ENCODE assay signal across 12 cellular contexts in genomic region chr20:48286571-48287551, GRCh38.
DNase-seq lines count a peak whose midpoint lies in the region; ATAC-seq and TF ChIP-seq lines count a peak whose summit lies in the region.
"Had no signal": no experiment of that assay in that cellular context is flagged by ENCODE, and none has a peak within 500 bp of the region (broad histone marks: within the 10 kb centered on the region; RNA-seq: fewer than 3 reads in every experiment).

No MANE protein-coding gene starts in this region.

- H3K4ac ChIP-seq in neuronal stem cell (ENCODE audit: low read length) = no peak overlapping the region

- H4K91ac ChIP-seq in neuronal stem cell (ENCODE audit: low read depth, low read length, poor library complexity) = no peak overlapping the region

- peak overlapping the region; percentile 3 to 71 (median 33); a peak in 18 of 22 replicates for H3K4me2 ChIP-seq in BLaER1 treated with 17β-estradiol and CSF1 and Interleukin-3, amounts not matched to agents 10 nM and 100 nM
- H3K4me2 ChIP-seq in neuronal stem cell (ENCODE audit: insufficient read depth, low read length, poor library complexity, severe bottlenecking) = no peak overlapping the region
- H3K4me2 ChIP-seq: BLaER1 had no signal

- peak overlapping the region; percentile 19 for H2AFZ ChIP-seq in neuronal stem cell (ENCODE audit: low read length)

- no peaks in the 10 kb centered on the region for H3K79me1 ChIP-seq in neuronal stem cell (ENCODE audit: low read depth, low read length)

- H4K20me1 ChIP-seq in BLaER1 treated with 17β-estradiol and CSF1 and Interleukin-3, amounts not matched to agents 10 nM and 100 nM = no peaks in the 10 kb centered on the region
- H4K20me1 ChIP-seq: BLaER1 had no signal

- H3K4me1 ChIP-seq in BLaER1 treated with 17β-estradiol and CSF1 and Interleukin-3, amounts not matched to agents 10 nM and 100 nM = peaks cover 21 to 79% (median 53%) of the 10 kb centered on the region in 10 experiments
- H3K4me1 ChIP-seq in neuronal stem cell (ENCODE audit: control insufficient read depth in 2 of 2, insufficient read depth in 1 of 2, low read depth in 1 of 2, low read length in 2 of 2) = peaks cover 7 to 31% of the 10 kb centered on the region in 2 donors

- no peak overlapping the region for H3K18ac ChIP-seq in neuronal stem cell (ENCODE audit: low read length)

- no peak overlapping the region for H2BK12ac ChIP-seq in neuronal stem cell (ENCODE audit: low read length)

- no peak overlapping the region for H2BK120ac ChIP-seq in neuronal stem cell (ENCODE audit: low read depth, low read length)

- peak overlapping the region in 6 of 11 experiments; percentile 5 to 51 (median 37); a peak in 8 of 22 replicates for H3K9ac ChIP-seq in BLaER1 treated with 17β-estradiol and CSF1 and Interleukin-3, amounts not matched to agents 10 nM and 100 nM
- no peak overlapping the region for H3K9ac ChIP-seq in neuronal stem cell (ENCODE audit: low read depth, low read length, poor library complexity)
- H3K9ac ChIP-seq: BLaER1 had no signal

- DNase-seq in globus pallidus (ENCODE audit: low spot score) (peak; percentile 25), neuronal stem cell (ENCODE audit: low spot score) (no peak), LoVo (ENCODE audit: low spot score) (no peak), mesenteric fat pad (ENCODE audit: low spot score) (no peak)
- DNase-seq: activated CD4-positive, alpha-beta memory T cell treated with anti-CD3 and anti-CD28 coated beads, Interleukin-2, amount 10 ng/mL, durations not matched to agents 7 days and 5 days; activated naive CD8-positive, alpha-beta T cell treated with anti-CD3 and anti-CD28 coated beads, Interleukin-2, amount 50 U/mL, for 24 hours; T-cell had no signal

- WGBS in neuronal stem cell (ENCODE audit: extremely low coverage in 2 of 2, insufficient read length in 2 of 2, insufficient replicate concordance in 1 of 2), 2 donors = no CpG with 5 or more reads among the region's 9 CpGs

- H2BK15ac ChIP-seq in neuronal stem cell (ENCODE audit: low read length) = no peak overlapping the region

- ATAC-seq in SK-N-SH treated with all-trans-retinoic acid at 6 μM for 48 hours = peak; percentile 42
- ATAC-seq in GM18517 (IDR thresholded peaks at IDR 0.05; ENCODE audit: unreplicated experiment) = no peak
- no peak for ATAC-seq in GM18909 (IDR thresholded peaks at IDR 0.05; ENCODE audit: poor library complexity, unreplicated experiment)
- ATAC-seq: activated naive CD8-positive, alpha-beta T cell treated with anti-CD3 and anti-CD28 coated beads, Interleukin-2, amount 50 U/mL, for 24 hours; T-cell had no signal

- H2BK5ac ChIP-seq in neuronal stem cell (ENCODE audit: low read length) = no peak overlapping the region

- no peak overlapping the region for H4K8ac ChIP-seq in neuronal stem cell (ENCODE audit: low read depth, low read length)

- H3K27ac ChIP-seq in BLaER1 treated with 17β-estradiol and CSF1 and Interleukin-3, amounts not matched to agents 10 nM and 100 nM = peak overlapping the region in 7 of 11 experiments; percentile 20 to 65 (median 52); a peak in 14 of 22 replicates
- H3K27ac ChIP-seq in neuronal stem cell (replicated peaks; ENCODE audit: low read length) = no peak overlapping the region
- H3K27ac ChIP-seq: BLaER1 had no signal

- H2AK5ac ChIP-seq in neuronal stem cell (ENCODE audit: low read depth, low read length) = no peak overlapping the region

- peaks cover 7 to 16% (median 13%) of the 10 kb centered on the region in 11 experiments; a peak in 19 of 22 replicates for H3K9me3 ChIP-seq in BLaER1 treated with 17β-estradiol and CSF1 and Interleukin-3, amounts not matched to agents 10 nM and 100 nM (replicated peaks in 1 of 11)
- H3K9me3 ChIP-seq in neuronal stem cell (replicated peaks in 1 of 2; ENCODE audit: control insufficient read depth in 2 of 2, insufficient read depth in 1 of 2, low read depth in 1 of 2, low read length in 2 of 2) = no peaks in the 10 kb centered on the region

- no peaks in the 10 kb centered on the region for H3K27me3 ChIP-seq in BLaER1 treated with 17β-estradiol and CSF1 and Interleukin-3, amounts not matched to agents 10 nM and 100 nM
- H3K27me3 ChIP-seq in neuronal stem cell (ENCODE audit: control insufficient read depth in 3 of 3, insufficient read depth in 3 of 3, low read depth in 1 of 3, low read length in 3 of 3) = no peaks in the 10 kb centered on the region

- no peak overlapping the region for H3K14ac ChIP-seq in neuronal stem cell (ENCODE audit: low read length)

- H3K4me3 ChIP-seq in BLaER1 treated with 17β-estradiol and CSF1 and Interleukin-3, amounts not matched to agents 10 nM and 100 nM = no peak overlapping the region
- no peak overlapping the region for H3K4me3 ChIP-seq in neuronal stem cell (ENCODE audit: low read length in 2 of 2)
- H3K4me3 ChIP-seq: BLaER1 had no signal

- H3K36me3 ChIP-seq in BLaER1 treated with 17β-estradiol and CSF1 and Interleukin-3, amounts not matched to agents 10 nM and 100 nM = peaks cover 0 to 7% (median 0%) of the 10 kb centered on the region in 11 experiments; a peak in 1 of 22 replicates
- no peaks in the 10 kb centered on the region for H3K36me3 ChIP-seq in neuronal stem cell (replicated peaks in 1 of 2; ENCODE audit: control insufficient read depth in 2 of 2, insufficient read depth in 2 of 2, low read length in 2 of 2)
- H3K36me3 ChIP-seq: BLaER1 had no signal

- no peak overlapping the region for H3K23ac ChIP-seq in neuronal stem cell (ENCODE audit: low read depth, low read length, poor library complexity)

TF ChIP-seq in SK-N-SH treated with all-trans-retinoic acid at 6 μM for 48 hours, 23 proteins besides CTCF, POLR2A, EP300 and RAD21:
- no peak for TF ChIP-seq ARNTL (CRISPR knock-in tag; IDR thresholded peaks at IDR 0.05; ENCODE audit: borderline replicate concordance, low read depth)
- TF ChIP-seq SNAI2 (CRISPR knock-in tag; IDR thresholded peaks at IDR 0.05) = no peak
- TF ChIP-seq ZFP30 (CRISPR knock-in tag; IDR thresholded peaks at IDR 0.05) = no peak
- no peak for TF ChIP-seq PPARA (CRISPR knock-in tag; IDR thresholded peaks at IDR 0.05; ENCODE audit: borderline replicate concordance)
- no peak for TF ChIP-seq CSDC2 (CRISPR knock-in tag; IDR thresholded peaks at IDR 0.05)
- no peak for TF ChIP-seq GLIS3 (CRISPR knock-in tag; IDR thresholded peaks at IDR 0.05)
- TF ChIP-seq ZFP3 (CRISPR knock-in tag; IDR thresholded peaks at IDR 0.05) = no peak
- no peak for TF ChIP-seq CREB5 (CRISPR knock-in tag; IDR thresholded peaks at IDR 0.05; ENCODE audit: low read depth)
- TF ChIP-seq PATZ1 (CRISPR knock-in tag; IDR thresholded peaks at IDR 0.05; ENCODE audit: borderline replicate concordance) = no peak
- no peak for TF ChIP-seq ZNF565 (CRISPR knock-in tag; conservative IDR thresholded peaks at IDR 0.05; ENCODE audit: low read depth)
- TF ChIP-seq ZNF8 (CRISPR knock-in tag; IDR thresholded peaks at IDR 0.05) = no peak
- TF ChIP-seq OSR1 (CRISPR knock-in tag; IDR thresholded peaks at IDR 0.05) = no peak
- no peak for TF ChIP-seq BACH2 (CRISPR knock-in tag; IDR thresholded peaks at IDR 0.05; ENCODE audit: borderline replicate concordance)
- no peak for TF ChIP-seq ESRRG (CRISPR knock-in tag; IDR thresholded peaks at IDR 0.05)
- TF ChIP-seq ISL1 (CRISPR knock-in tag; IDR thresholded peaks at IDR 0.05) = no peak
- TF ChIP-seq CSRNP3 (CRISPR knock-in tag; IDR thresholded peaks at IDR 0.05) = no peak
